21 cellular contexts compared by ENCODE assay signal in the genomic region with DNA sequence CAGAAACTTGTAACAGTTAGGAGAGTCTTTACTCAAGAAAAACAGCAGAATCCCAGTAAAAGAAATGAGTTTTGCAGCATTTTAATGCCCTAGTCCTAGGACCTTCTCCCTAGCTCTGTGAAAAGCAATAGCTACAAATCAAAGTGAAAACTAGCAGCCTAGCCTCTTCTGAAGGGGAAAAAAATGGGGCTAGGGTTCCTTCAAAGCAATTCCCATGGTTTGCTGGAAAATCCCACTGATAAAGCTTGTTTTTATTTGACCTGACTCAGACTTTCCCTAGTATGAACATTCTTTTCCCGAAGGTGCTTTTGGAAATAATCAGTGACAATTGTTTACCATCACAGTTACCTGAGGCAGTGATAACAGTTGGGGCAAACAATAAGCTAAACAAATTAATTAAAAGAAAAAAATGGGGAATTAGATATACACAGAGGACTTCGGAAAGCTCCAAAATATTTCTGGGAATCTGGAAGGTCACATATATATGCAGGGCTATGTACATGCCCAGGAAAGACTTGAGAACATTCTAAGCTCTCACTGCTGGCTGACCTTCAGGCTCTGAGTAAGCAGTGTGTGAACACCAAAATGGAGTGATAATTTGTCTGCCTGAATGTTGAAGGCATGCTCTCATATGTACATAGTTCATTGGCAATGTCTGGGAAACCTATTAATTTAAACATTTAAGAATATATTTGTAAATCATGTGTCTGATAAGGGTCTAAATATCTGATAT.
DNase-seq lines count a peak whose midpoint lies in the region; ATAC-seq and TF ChIP-seq lines count a peak whose summit lies in the region.
"Had no signal": no experiment of that assay in that cellular context is flagged by ENCODE, and none has a peak within 500 bp of the region (broad histone marks: within the 10 kb centered on the region; RNA-seq: fewer than 3 reads in every experiment).

No MANE protein-coding gene starts in this region.

- peak overlapping the region; percentile 84 for H3K27ac Mint-ChIP-seq in progenitor cell of endocrine pancreas
- H3K27ac Mint-ChIP-seq in CD8-positive, alpha-beta T cell, result no peak overlapping the region

- H4K20me1 ChIP-seq in hepatocyte (ENCODE audit: insufficient read depth, poor library complexity, severe bottlenecking), result no peaks in the 10 kb centered on the region

- DNase-seq in astrocyte of the hippocampus (ENCODE audit: low read depth, low spot score), result peak; percentile 16
- peak; percentile 35 for DNase-seq in hepatocyte (ENCODE audit: low spot score)
- DNase-seq in progenitor cell of endocrine pancreas (ENCODE audit: low spot score, unreplicated experiment), result no peak
- no peak for DNase-seq in mucosa of gallbladder (ENCODE audit: low spot score)
- no peak for DNase-seq in CD8-positive, alpha-beta T cell
- no peak for DNase-seq in NCI-H526 (lab: John Stamatoyannopoulos, UW)
- DNase-seq: CD4-positive, CD25-positive, alpha-beta regulatory T cell; DND-41; GM23248; KBM-7; NCI-H1092 treated with DMSO at 0.1 percent for 48 hours; NCI-H1436 treated with DMSO at 0.1 percent for 48 hours; NCI-H1930; NCI-H345; NCI-H524; NCI-H82; Peyer's patch; SJCRH30 had no signal

- H3K4me3 ChIP-seq in HUES48 (ENCODE audit: low read depth, low read length) (no peak overlapping the region), hepatocyte (no peak overlapping the region)
- H3K4me3 ChIP-seq in CD8-positive, alpha-beta T cell (ENCODE audit: low read depth, low read length), result no peak overlapping the region
- H3K4me3 ChIP-seq: GM23248, Peyer's patch, SJCRH30 had no signal

- no peak overlapping the region for H3K9ac ChIP-seq in HUES48 (ENCODE audit: low read depth, low read length)
- H3K9ac ChIP-seq: GM23248 had no signal

- no peaks in the 10 kb centered on the region for H3K36me3 Mint-ChIP-seq in progenitor cell of endocrine pancreas (ENCODE audit: insufficient read depth)
- no peaks in the 10 kb centered on the region for H3K36me3 Mint-ChIP-seq in CD8-positive, alpha-beta T cell
- H3K36me3 Mint-ChIP-seq: CD4-positive, CD25-positive, alpha-beta regulatory T cell had no signal

- H3K9me3 ChIP-seq in HUES48 (ENCODE audit: control insufficient read depth, insufficient read depth, low read length) (peaks cover 7% of the 10 kb centered on the region), hepatocyte (ENCODE audit: low read depth) (no peaks in the 10 kb centered on the region)
- no peaks in the 10 kb centered on the region for H3K9me3 ChIP-seq in CD8-positive, alpha-beta T cell (ENCODE audit: low read length)
- H3K9me3 ChIP-seq: Peyer's patch, SJCRH30 had no signal

- no peak for TF ChIP-seq CTCF in hepatocyte (IDR thresholded peaks at IDR 0.05; ENCODE audit: poor library complexity)
- TF ChIP-seq CTCF in progenitor cell of endocrine pancreas (IDR thresholded peaks at IDR 0.05; ENCODE audit: unreplicated experiment), result no peak
- TF ChIP-seq CTCF in CD8-positive, alpha-beta T cell (IDR thresholded peaks at IDR 0.05), result no peak

- ATAC-seq in CD8-positive, alpha-beta T cell, result no peak
- ATAC-seq: HCT116 had no signal

- POLR2A ChIA-PET in CD8-positive, alpha-beta T cell (lab: Charles Lee), result interaction anchor here (0.6 kb wide), 1 partner anchor 9 kb away, joined by 3 read pairs; no protein-coding TSS in a partner anchor

- H3K27me3 ChIP-seq in HUES48 (ENCODE audit: control insufficient read depth, insufficient read depth, low read length) (no peaks in the 10 kb centered on the region), hepatocyte (no peaks in the 10 kb centered on the region)
- no peaks in the 10 kb centered on the region for H3K27me3 ChIP-seq in CD8-positive, alpha-beta T cell (ENCODE audit: insufficient read depth, low read length)
- H3K27me3 ChIP-seq: Peyer's patch, SJCRH30 had no signal

- CTCF ChIA-PET in CD8-positive, alpha-beta T cell (lab: Charles Lee), result no interaction called here

- H3K27ac ChIP-seq in HUES48 (ENCODE audit: low read depth, low read length) (peak overlapping the region; percentile 31), hepatocyte (peak overlapping the region; percentile 85)
- H3K27ac ChIP-seq in CD8-positive, alpha-beta T cell (ENCODE audit: low read depth, low read length), result no peak overlapping the region
- H3K27ac ChIP-seq: GM23248, HL-60, Peyer's patch, SJCRH30 had no signal

- H3K36me3 ChIP-seq in HUES48 (ENCODE audit: control insufficient read depth, insufficient read depth, low read length) (no peaks in the 10 kb centered on the region), hepatocyte (replicated peaks; ENCODE audit: insufficient read depth, low read depth) (no peaks in the 10 kb centered on the region)
- H3K36me3 ChIP-seq in CD8-positive, alpha-beta T cell (ENCODE audit: insufficient read depth, low read length), result no peaks in the 10 kb centered on the region
- H3K36me3 ChIP-seq: Peyer's patch, SJCRH30 had no signal

- H3K4me1 ChIP-seq in HUES48 (ENCODE audit: control insufficient read depth, insufficient read depth, low read length) (no peaks in the 10 kb centered on the region), hepatocyte (ENCODE audit: insufficient read depth) (peaks cover 9% of the 10 kb centered on the region)
- H3K4me1 ChIP-seq in CD8-positive, alpha-beta T cell (ENCODE audit: insufficient read depth, low read length), result no peaks in the 10 kb centered on the region
- H3K4me1 ChIP-seq: Peyer's patch had no signal

- intact Hi-C loops in CD8-positive, alpha-beta T cell (cut with DNase I, micrococcal nuclease), result no loop called here

- H3K27me3 Mint-ChIP-seq in progenitor cell of endocrine pancreas, result no peaks in the 10 kb centered on the region
- no peaks in the 10 kb centered on the region for H3K27me3 Mint-ChIP-seq in CD8-positive, alpha-beta T cell (ENCODE audit: low read depth)
- H3K27me3 Mint-ChIP-seq: CD4-positive, CD25-positive, alpha-beta regulatory T cell had no signal

- no peaks in the 10 kb centered on the region for H3K79me2 ChIP-seq in hepatocyte

- 31% methylated on average over 2 of the region's 2 CpGs for WGBS in hepatocyte (ENCODE audit: low lambda C conversion rate, missing lambda C conversion rate)

- H3K9me3 Mint-ChIP-seq in progenitor cell of endocrine pancreas (ENCODE audit: low read depth), result peaks cover 6% of the 10 kb centered on the region
- H3K9me3 Mint-ChIP-seq in CD8-positive, alpha-beta T cell, result no peaks in the 10 kb centered on the region

- H3K4me1 Mint-ChIP-seq in progenitor cell of endocrine pancreas (ENCODE audit: low read depth), result peaks cover 16% of the 10 kb centered on the region
- no peaks in the 10 kb centered on the region for H3K4me1 Mint-ChIP-seq in CD8-positive, alpha-beta T cell (ENCODE audit: low read depth)
- H3K4me1 Mint-ChIP-seq: CD4-positive, CD25-positive, alpha-beta regulatory T cell had no signal

- no peak overlapping the region for H2AFZ ChIP-seq in hepatocyte
- H2AFZ ChIP-seq: GM23248 had no signal

- peak overlapping the region; percentile 39 for H3K4me2 ChIP-seq in hepatocyte

- no peaks in the 10 kb centered on the region for H3K9me2 ChIP-seq in hepatocyte (replicated peaks; ENCODE audit: insufficient read depth)

- H3K4me3 Mint-ChIP-seq in progenitor cell of endocrine pancreas (ENCODE audit: low read depth), result no peak overlapping the region
- H3K4me3 Mint-ChIP-seq in CD8-positive, alpha-beta T cell, result no peak overlapping the region
- H3K4me3 Mint-ChIP-seq: CD4-positive, CD25-positive, alpha-beta regulatory T cell had no signal

Comparison
In these comparisons a context has a peak if more than half of its experiments do, and no peak if none do; other contexts are left out.
1. DNase-seq: peak in astrocyte of the hippocampus (single experiment) and hepatocyte (single experiment); none in progenitor cell of endocrine pancreas (single experiment), mucosa of gallbladder (single experiment), CD8-positive, alpha-beta T cell (0 of 7) and NCI-H526 (0 of 2).